ENCODE assay signal across 1 cellular context in the genomic region with DNA sequence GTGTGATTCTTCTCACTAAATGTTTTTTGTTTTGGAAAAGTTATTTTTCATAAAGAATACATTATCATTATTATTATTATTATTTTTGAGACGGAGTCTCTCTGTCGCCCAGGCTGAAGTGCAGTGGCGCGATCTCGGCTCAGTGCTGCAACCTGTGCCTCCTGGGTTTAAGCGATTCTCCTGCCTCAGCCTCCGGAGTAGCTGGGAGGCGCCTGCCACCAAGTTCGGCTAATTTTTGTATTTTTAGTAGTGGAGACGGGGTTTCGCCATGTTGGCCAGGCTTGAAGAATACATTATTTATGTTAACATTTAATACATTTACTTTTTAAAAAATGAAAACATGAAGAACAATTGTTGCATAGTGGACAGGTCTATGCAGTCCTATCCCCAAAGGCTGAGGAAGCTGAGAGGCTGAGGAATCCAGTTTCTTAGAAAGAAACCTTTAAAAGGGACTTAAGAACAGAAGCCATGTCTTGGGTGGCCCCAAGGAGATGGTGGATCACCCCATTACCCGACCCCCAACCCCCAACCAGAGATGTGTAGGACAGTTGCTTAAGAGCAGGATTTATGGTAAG.
TF ChIP-seq lines count a peak whose summit lies in the region.

No MANE protein-coding gene starts in this region.

TF ChIP-seq in GM12878, 131 proteins besides CTCF, POLR2A, EP300 and RAD21:
- TF ChIP-seq SIX5 (IDR thresholded peaks at IDR 0.05; ENCODE audit: low read depth, low read length, severe bottlenecking) (no peak), ZSCAN29 (IDR thresholded peaks at IDR 0.05) (peak; percentile 82)
- TF ChIP-seq, protein P1, sequence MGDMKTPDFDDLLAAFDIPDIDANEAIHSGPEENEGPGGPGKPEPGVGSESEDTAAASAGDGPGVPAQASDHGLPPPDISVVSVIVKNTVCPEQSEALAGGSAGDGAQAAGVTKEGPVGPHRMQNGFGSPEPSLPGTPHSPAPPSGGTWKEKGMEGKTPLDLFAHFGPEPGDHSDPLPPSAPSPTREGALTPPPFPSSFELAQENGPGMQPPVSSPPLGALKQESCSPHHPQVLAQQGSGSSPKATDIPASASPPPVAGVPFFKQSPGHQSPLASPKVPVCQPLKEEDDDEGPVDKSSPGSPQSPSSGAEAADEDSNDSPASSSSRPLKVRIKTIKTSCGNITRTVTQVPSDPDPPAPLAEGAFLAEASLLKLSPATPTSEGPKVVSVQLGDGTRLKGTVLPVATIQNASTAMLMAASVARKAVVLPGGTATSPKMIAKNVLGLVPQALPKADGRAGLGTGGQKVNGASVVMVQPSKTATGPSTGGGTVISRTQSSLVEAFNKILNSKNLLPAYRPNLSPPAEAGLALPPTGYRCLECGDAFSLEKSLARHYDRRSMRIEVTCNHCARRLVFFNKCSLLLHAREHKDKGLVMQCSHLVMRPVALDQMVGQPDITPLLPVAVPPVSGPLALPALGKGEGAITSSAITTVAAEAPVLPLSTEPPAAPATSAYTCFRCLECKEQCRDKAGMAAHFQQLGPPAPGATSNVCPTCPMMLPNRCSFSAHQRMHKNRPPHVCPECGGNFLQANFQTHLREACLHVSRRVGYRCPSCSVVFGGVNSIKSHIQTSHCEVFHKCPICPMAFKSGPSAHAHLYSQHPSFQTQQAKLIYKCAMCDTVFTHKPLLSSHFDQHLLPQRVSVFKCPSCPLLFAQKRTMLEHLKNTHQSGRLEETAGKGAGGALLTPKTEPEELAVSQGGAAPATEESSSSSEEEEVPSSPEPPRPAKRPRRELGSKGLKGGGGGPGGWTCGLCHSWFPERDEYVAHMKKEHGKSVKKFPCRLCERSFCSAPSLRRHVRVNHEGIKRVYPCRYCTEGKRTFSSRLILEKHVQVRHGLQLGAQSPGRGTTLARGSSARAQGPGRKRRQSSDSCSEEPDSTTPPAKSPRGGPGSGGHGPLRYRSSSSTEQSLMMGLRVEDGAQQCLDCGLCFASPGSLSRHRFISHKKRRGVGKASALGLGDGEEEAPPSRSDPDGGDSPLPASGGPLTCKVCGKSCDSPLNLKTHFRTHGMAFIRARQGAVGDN (IDR thresholded peaks at IDR 0.05) = no peak
